21 cellular contexts compared by ENCODE assay signal in the genomic region with DNA sequence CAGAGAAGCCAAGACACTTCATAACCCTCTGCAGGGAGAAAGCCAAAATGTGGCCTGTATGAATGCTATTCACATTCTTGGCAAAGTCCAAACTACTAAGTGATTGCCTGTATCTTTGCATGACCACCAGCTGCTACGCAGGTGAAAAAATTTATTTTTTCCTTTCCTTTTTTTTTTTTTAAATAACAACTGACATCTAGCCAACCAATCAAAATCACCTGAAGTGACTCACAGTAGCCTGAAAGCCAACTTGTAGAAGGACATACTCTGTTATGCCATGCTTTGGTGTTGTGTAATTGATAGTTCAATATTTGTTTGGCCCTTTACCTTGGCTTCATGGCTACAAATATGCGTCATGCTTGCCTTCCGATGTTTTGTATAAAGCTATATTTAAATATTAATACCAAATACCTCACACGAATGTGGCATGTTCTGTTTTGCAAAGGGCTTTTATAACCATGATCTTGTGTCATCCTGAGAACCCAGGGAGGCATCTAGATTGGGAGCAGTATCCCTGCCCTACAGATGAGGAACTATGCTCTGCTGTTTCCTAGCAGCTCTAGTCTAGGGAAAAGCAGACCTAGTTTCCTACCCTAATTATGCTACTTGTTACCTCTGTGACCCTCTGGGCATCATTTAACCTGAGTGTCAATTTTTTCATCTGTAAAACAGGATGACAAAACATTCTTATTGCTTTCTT.
DNase-seq lines count a peak whose midpoint lies in the region; ATAC-seq, FAIRE-seq and TF ChIP-seq lines count a peak whose summit lies in the region.
"Had no signal": no experiment of that assay in that cellular context is flagged by ENCODE, and none has a peak within 500 bp of the region (broad histone marks: within the 10 kb centered on the region; RNA-seq: fewer than 3 reads in every experiment).

No MANE protein-coding gene starts in this region.

- TF ChIP-seq CTCF in keratinocyte (optimal IDR thresholded peaks at IDR 0.05 in 1 of 3, IDR thresholded peaks at IDR 0.05 in 1 of 3, conservative IDR thresholded peaks at IDR 0.05 in 1 of 3; ENCODE audit: extremely low read depth in 1 of 3, insufficient read depth in 2 of 3, low read length in 3 of 3) (no peak), upper lobe of left lung (IDR thresholded peaks at IDR 0.05) (no peak)

- H3K9me3 ChIP-seq in keratinocyte (ENCODE audit: control insufficient read depth, low read depth, low read length) (no peaks in the 10 kb centered on the region), upper lobe of left lung (no peaks in the 10 kb centered on the region)
- H3K9me3 ChIP-seq: adrenal gland, neutrophil, SJSA1 had no signal

- H2AFZ ChIP-seq in keratinocyte (ENCODE audit: control insufficient read depth, low read length): no peak overlapping the region

- no peak for TF ChIP-seq POLR2A in upper lobe of left lung (IDR thresholded peaks at IDR 0.05)

- peak overlapping the region; percentile 16 for H3K4me2 ChIP-seq in keratinocyte (ENCODE audit: control insufficient read depth, extremely low read depth, insufficient read depth, low read depth, low read length)

- peak; percentile 62 to 84 for ATAC-seq in upper lobe of left lung (ENCODE audit: low FRiP score in 2 of 2)

- H3K4me3 ChIP-seq in keratinocyte (ENCODE audit: control insufficient read depth in 2 of 3, extremely low read depth in 1 of 3, insufficient read depth in 2 of 3, low read depth in 1 of 3, low read length in 3 of 3): no peak overlapping the region
- H3K4me3 ChIP-seq in upper lobe of left lung: no peak overlapping the region
- H3K4me3 ChIP-seq: adrenal gland, dorsolateral prefrontal cortex, SJSA1 had no signal

- TF ChIP-seq EP300 in upper lobe of left lung (IDR thresholded peaks at IDR 0.05): peak in 3 of 4 donors; percentile 60 to 86 (median 72)

- H3K36me3 ChIP-seq in keratinocyte (ENCODE audit: control insufficient read depth in 2 of 2, extremely low read depth in 1 of 2, insufficient read depth in 2 of 2, low read length in 2 of 2) (no peaks in the 10 kb centered on the region), upper lobe of left lung (no peaks in the 10 kb centered on the region)
- H3K36me3 ChIP-seq: adrenal gland, neutrophil, SJSA1 had no signal

- no peak overlapping the region for H3K27ac ChIP-seq in keratinocyte (ENCODE audit: control insufficient read depth, insufficient read depth, low read length)
- peak overlapping the region; percentile 71 to 91 (median 83) for H3K27ac ChIP-seq in upper lobe of left lung
- H3K27ac ChIP-seq: dorsolateral prefrontal cortex, neutrophil, SJSA1 had no signal

- H3K27me3 ChIP-seq in keratinocyte (ENCODE audit: control insufficient read depth, extremely low read depth, insufficient read depth, low read length) (no peaks in the 10 kb centered on the region), upper lobe of left lung (no peaks in the 10 kb centered on the region)
- H3K27me3 ChIP-seq: adrenal gland, dorsolateral prefrontal cortex, neutrophil, SJSA1 had no signal

- no peak for FAIRE-seq in keratinocyte (lab: Jason Lieb, UNC)

- 68 to 78% methylated on average over 4 of the region's 4 CpGs for WGBS in upper lobe of left lung, 2 donors

- dilution Hi-C loops in keratinocyte (cut with MboI; ENCODE audit: extremely low pct_ligation_motif_present, low sequenced_read_pairs): no loop called here

- DNase-seq in DMS153 (lab: John Stamatoyannopoulos, UW): peak; percentile 14
- no peak for DNase-seq in DMS153 treated with DMSO at 0.1 percent for 48 hours (lab: John Stamatoyannopoulos, UW; ENCODE audit: unreplicated experiment)
- DNase-seq in SHP77 treated with DMSO at 0.1 percent for 48 hours (lab: John Stamatoyannopoulos, UW): peak; percentile 45
- DNase-seq in keratinocyte (ENCODE audit: low read depth, low spot score): no peak
- no peak for DNase-seq in upper lobe of left lung
- no peak for DNase-seq in SIG-M5 treated with dmso at 0.1 percent for 504 hours (lab: John Stamatoyannopoulos, UW; ENCODE audit: unreplicated experiment)
- DNase-seq in T-helper 1 cell: no peak
- DNase-seq in activated CD4-positive, alpha-beta T cell treated with anti-CD3 and anti-CD28 coated beads for 48 hours: no peak
- DNase-seq: 8988T; activated effector memory CD4-positive, alpha-beta T cell treated with anti-CD3 and anti-CD28 coated beads, Interleukin-2, amount 50 U/mL, for 16 hours; C1 segment of cervical spinal cord; DMS 273 treated with DMSO at 0.1 percent for 48 hours; dorsolateral prefrontal cortex; HFFc6; kidney glomerular epithelial cell; NCI-H1694 treated with DMSO at 0.1 percent for 48 hours; NCI-H446; T-helper 9 cell had no signal

- H3K79me2 ChIP-seq in keratinocyte (ENCODE audit: control insufficient read depth, insufficient read depth, low read length): no peaks in the 10 kb centered on the region

- no peaks in the 10 kb centered on the region for H3K9me1 ChIP-seq in keratinocyte (ENCODE audit: control insufficient read depth, extremely low read depth, insufficient read depth, low read length)

- H3K4me1 ChIP-seq in keratinocyte (ENCODE audit: control insufficient read depth, extremely low read depth, insufficient read depth, low read length) (peaks cover 6% of the 10 kb centered on the region), upper lobe of left lung (peaks cover 0 to 14% (median 5%) of the 10 kb centered on the region in 4 donors)

- no peaks in the 10 kb centered on the region for H4K20me1 ChIP-seq in keratinocyte (ENCODE audit: control insufficient read depth, extremely low read depth, insufficient read depth, low read length)

- peak overlapping the region; percentile 10 for H3K9ac ChIP-seq in keratinocyte (ENCODE audit: control insufficient read depth, extremely low read depth, insufficient read depth, low read length)

Comparison
In these comparisons a context has a peak if more than half of its experiments do, and no peak if none do; other contexts are left out.
1. DNase-seq: peak in DMS153 (single experiment) and SHP77 treated with DMSO at 0.1 percent for 48 hours (single experiment); none in DMS153 treated with DMSO at 0.1 percent for 48 hours (single experiment), keratinocyte (single experiment), upper lobe of left lung (0 of 2), SIG-M5 treated with dmso at 0.1 percent for 504 hours (single experiment), T-helper 1 cell (0 of 5) and activated CD4-positive, alpha-beta T cell treated with anti-CD3 and anti-CD28 coated beads for 48 hours (single experiment).